1 cellular context compared by ENCODE assay signal in genomic region chr12:49974231-49974675, GRCh38.
TF ChIP-seq lines count a peak whose summit lies in the region.

No MANE protein-coding gene starts in this region.

TF ChIP-seq in K562, 482 proteins besides CTCF, POLR2A, EP300 and RAD21:
- peak; percentile 51; the same call in 1 of the 2 replicates for TF ChIP-seq CTBP1 (IDR thresholded peaks at IDR 0.05; ENCODE audit: borderline replicate concordance)
- TF ChIP-seq STAG1 (CRISPR knock-in tag; IDR thresholded peaks at IDR 0.05; ENCODE audit: borderline replicate concordance) = peak; percentile 55
- peak; percentile 39 for TF ChIP-seq PKNOX1 (IDR thresholded peaks at IDR 0.05)
- TF ChIP-seq ATF7 (IDR thresholded peaks at IDR 0.05) = peak; percentile 28; the same call in 1 of the 2 replicates
- no peak for TF ChIP-seq EP400 (IDR thresholded peaks at IDR 0.05)
- no peak for TF ChIP-seq ETV5 (CRISPR knock-in tag; IDR thresholded peaks at IDR 0.05; ENCODE audit: low read depth)
- TF ChIP-seq RB1 (IDR thresholded peaks at IDR 0.05; ENCODE audit: low read depth) = 0 out of 2 replicates have a peak, but pooled peaks have one; percentile 8
- TF ChIP-seq ESRRA (IDR thresholded peaks at IDR 0.05; ENCODE audit: borderline replicate concordance, low read depth) = peak; percentile 14; the same call in 1 of the 2 replicates
- TF ChIP-seq, protein P1, sequence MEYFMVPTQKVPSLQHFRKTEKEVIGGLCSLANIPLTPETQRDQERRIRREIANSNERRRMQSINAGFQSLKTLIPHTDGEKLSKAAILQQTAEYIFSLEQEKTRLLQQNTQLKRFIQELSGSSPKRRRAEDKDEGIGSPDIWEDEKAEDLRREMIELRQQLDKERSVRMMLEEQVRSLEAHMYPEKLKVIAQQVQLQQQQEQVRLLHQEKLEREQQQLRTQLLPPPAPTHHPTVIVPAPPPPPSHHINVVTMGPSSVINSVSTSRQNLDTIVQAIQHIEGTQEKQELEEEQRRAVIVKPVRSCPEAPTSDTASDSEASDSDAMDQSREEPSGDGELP (CRISPR knock-in tag; IDR thresholded peaks at IDR 0.05; ENCODE audit: borderline replicate concordance) = peak; percentile 89
- TF ChIP-seq ZBTB11 (CRISPR knock-in tag; IDR thresholded peaks at IDR 0.05) = peak in 1 of 3 experiments; percentile 28; a peak in 1 of 6 replicates
- peak in 1 of 2 experiments; percentile 22; a peak in 1 of 4 replicates for TF ChIP-seq RCOR1 (IDR thresholded peaks at IDR 0.05; ENCODE audit: borderline replicate concordance in 1 of 2, low read depth in 2 of 2, low read length in 2 of 2)
- TF ChIP-seq MYC (IDR thresholded peaks at IDR 0.05; ENCODE audit: low read depth, low read length) = peak; percentile 20; the same call in 1 of the 2 replicates
- no peak for TF ChIP-seq MYC (CRISPR knock-in tag; IDR thresholded peaks at IDR 0.05; ENCODE audit: borderline replicate concordance, low read depth)
- 0 out of 2 replicates have a peak, but pooled peaks have one; percentile 24 for TF ChIP-seq CREM (IDR thresholded peaks at IDR 0.05; ENCODE audit: low read depth)
- 0 out of 2 replicates have a peak, but pooled peaks have one; percentile 8 for TF ChIP-seq ZFPM2 (CRISPR knock-in tag; IDR thresholded peaks at IDR 0.05)
- no peak for TF ChIP-seq EHMT2 (IDR thresholded peaks at IDR 0.05)
- TF ChIP-seq SMC3 (conservative IDR thresholded peaks at IDR 0.05; ENCODE audit: insufficient read depth, low read depth, low read length) = peak; percentile 63
TF ChIP-seq in K562: peak in this region for 13.
